In the genomic region with DNA sequence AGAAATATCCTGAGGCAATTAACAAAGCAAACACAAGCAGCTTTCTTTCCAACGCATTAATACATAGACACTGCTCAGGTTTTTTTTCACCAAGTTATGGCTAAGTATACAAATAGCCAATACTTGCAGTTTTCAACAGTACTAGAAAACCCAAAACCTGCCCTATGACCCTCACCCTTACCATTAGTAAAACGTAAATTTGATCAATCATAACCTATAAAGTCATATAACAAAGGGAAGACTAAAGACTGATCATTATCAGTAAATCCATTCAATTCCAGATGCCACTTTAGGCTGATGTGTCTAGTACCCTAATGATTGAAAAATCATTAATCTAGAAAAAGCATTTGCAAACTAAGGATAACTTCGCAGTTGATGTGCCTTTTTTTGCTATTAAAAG, we compare ENCODE assay signal across 2 cellular contexts.
TF ChIP-seq lines count a peak whose summit lies in the region.

No MANE protein-coding gene starts in this region.

TF ChIP-seq in IMR-90, 13 proteins besides CTCF, POLR2A, EP300 and RAD21:
- TF ChIP-seq, protein P1, sequence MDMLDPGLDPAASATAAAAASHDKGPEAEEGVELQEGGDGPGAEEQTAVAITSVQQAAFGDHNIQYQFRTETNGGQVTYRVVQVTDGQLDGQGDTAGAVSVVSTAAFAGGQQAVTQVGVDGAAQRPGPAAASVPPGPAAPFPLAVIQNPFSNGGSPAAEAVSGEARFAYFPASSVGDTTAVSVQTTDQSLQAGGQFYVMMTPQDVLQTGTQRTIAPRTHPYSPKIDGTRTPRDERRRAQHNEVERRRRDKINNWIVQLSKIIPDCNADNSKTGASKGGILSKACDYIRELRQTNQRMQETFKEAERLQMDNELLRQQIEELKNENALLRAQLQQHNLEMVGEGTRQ (IDR thresholded peaks at IDR 0.05; ENCODE audit: low read depth, low read length) = no peak
- no peak for TF ChIP-seq SMC3 (IDR thresholded peaks at IDR 0.05; ENCODE audit: low read depth, low read length)
- no peak for TF ChIP-seq CHD1 (IDR thresholded peaks at IDR 0.05; ENCODE audit: low read depth, low read length)
- no peak for TF ChIP-seq MAZ (IDR thresholded peaks at IDR 0.05; ENCODE audit: borderline replicate concordance, low read depth, low read length)
- TF ChIP-seq, protein P2, sequence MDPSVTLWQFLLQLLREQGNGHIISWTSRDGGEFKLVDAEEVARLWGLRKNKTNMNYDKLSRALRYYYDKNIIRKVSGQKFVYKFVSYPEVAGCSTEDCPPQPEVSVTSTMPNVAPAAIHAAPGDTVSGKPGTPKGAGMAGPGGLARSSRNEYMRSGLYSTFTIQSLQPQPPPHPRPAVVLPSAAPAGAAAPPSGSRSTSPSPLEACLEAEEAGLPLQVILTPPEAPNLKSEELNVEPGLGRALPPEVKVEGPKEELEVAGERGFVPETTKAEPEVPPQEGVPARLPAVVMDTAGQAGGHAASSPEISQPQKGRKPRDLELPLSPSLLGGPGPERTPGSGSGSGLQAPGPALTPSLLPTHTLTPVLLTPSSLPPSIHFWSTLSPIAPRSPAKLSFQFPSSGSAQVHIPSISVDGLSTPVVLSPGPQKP (IDR thresholded peaks at IDR 0.05; ENCODE audit: borderline replicate concordance, low read depth, low read length) = no peak
- no peak for TF ChIP-seq MXI1 (IDR thresholded peaks at IDR 0.05; ENCODE audit: borderline replicate concordance, low read depth, low read length)
- TF ChIP-seq MAFK (IDR thresholded peaks at IDR 0.05; ENCODE audit: low read depth, low read length) = no peak
- no peak for TF ChIP-seq RFX5 (IDR thresholded peaks at IDR 0.05; ENCODE audit: low read depth, low read length)
- TF ChIP-seq RCOR1 (IDR thresholded peaks at IDR 0.05; ENCODE audit: insufficient replicate concordance, low read length) = no peak
TF ChIP-seq in IMR-90: peak in this region for 0.

TF ChIP-seq in GM12878, 131 proteins besides CTCF, POLR2A, EP300 and RAD21:
- TF ChIP-seq ETV6 (conservative IDR thresholded peaks at IDR 0.05 in 1 of 2, IDR thresholded peaks at IDR 0.05 in 1 of 2; ENCODE audit: borderline replicate concordance in 1 of 2, low read depth in 1 of 2) (no peak), PML (IDR thresholded peaks at IDR 0.05; ENCODE audit: low read length) (no peak)
